ENCODE assay signal across 1 cellular context in the genomic region with DNA sequence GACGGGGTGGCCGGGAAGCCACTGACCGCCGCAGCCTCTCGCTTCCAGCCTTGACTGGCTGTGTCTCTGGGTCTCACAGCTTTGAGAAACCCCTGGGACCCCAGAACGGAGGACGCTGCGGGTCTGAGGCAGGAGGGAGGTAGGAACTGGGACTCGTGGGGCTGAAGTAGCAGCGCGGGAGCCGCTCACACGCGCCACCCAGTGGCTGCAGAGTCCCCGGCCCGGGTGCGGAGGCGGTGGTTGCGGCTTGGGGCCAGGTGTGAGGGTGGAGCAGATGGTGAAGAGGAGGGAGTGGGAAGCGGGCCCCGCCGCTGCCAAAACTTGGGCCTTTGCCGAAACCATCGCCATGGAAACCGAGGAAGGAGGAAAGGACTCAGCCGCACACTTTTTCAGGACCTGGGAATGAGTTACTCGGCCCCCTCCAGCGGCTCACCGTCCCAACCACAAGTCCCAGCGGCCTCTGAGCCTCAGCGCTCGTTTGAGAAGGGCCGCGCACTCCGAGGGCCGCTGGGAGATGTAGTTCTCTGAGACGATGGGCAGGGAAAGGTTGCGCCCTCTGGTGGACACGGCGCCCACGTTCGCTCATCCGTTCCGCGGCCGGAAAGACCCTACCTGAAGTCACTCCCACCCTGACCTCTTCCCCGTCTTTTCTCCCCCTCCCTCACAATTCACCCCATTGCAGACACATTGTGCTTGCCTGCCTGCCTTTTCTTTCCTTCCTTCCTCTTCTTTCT.
TF ChIP-seq lines count a peak whose summit lies in the region.

No MANE protein-coding gene starts in this region.

TF ChIP-seq in HepG2, 621 proteins besides CTCF, POLR2A, EP300 and RAD21 (continued from another document and continues in another):
- no peak; the same call in 1 of the 2 replicates for TF ChIP-seq ZBTB14 (CRISPR knock-in tag; IDR thresholded peaks at IDR 0.05)
- TF ChIP-seq NR2F1 (CRISPR knock-in tag; IDR thresholded peaks at IDR 0.05) = no peak
- TF ChIP-seq KDM5B (CRISPR knock-in tag; IDR thresholded peaks at IDR 0.05; ENCODE audit: borderline replicate concordance) = peak; percentile 65; the same call in 1 of the 2 replicates
- peak; percentile 99 for TF ChIP-seq ZNF143 (CRISPR knock-in tag; IDR thresholded peaks at IDR 0.05)
- no peak for TF ChIP-seq KLF15 (CRISPR knock-in tag; IDR thresholded peaks at IDR 0.05; ENCODE audit: borderline replicate concordance)
- 0 out of 2 replicates have a peak, but pooled peaks have one; percentile 39 for TF ChIP-seq ZHX1 (CRISPR knock-in tag; IDR thresholded peaks at IDR 0.05; ENCODE audit: low read depth)
- TF ChIP-seq, protein P1, sequence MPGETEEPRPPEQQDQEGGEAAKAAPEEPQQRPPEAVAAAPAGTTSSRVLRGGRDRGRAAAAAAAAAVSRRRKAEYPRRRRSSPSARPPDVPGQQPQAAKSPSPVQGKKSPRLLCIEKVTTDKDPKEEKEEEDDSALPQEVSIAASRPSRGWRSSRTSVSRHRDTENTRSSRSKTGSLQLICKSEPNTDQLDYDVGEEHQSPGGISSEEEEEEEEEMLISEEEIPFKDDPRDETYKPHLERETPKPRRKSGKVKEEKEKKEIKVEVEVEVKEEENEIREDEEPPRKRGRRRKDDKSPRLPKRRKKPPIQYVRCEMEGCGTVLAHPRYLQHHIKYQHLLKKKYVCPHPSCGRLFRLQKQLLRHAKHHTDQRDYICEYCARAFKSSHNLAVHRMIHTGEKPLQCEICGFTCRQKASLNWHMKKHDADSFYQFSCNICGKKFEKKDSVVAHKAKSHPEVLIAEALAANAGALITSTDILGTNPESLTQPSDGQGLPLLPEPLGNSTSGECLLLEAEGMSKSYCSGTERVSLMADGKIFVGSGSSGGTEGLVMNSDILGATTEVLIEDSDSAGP (CRISPR knock-in tag; IDR thresholded peaks at IDR 0.05; ENCODE audit: borderline replicate concordance) = peak; percentile 81
- TF ChIP-seq TGIF2 (CRISPR knock-in tag; IDR thresholded peaks at IDR 0.05) = no peak
- TF ChIP-seq DNMT3B (CRISPR knock-in tag; conservative IDR thresholded peaks at IDR 0.05) = no peak
- TF ChIP-seq, protein P2, sequence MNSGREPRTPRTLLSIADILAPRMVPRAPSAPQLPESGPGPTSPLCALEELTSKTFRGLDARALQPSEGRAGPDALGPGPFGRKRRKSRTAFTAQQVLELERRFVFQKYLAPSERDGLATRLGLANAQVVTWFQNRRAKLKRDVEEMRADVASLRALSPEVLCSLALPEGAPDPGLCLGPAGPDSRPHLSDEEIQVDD (CRISPR knock-in tag; IDR thresholded peaks at IDR 0.05; ENCODE audit: borderline replicate concordance) = no peak; the same call in 1 of the 2 replicates
- no peak for TF ChIP-seq ZNF577 (CRISPR knock-in tag; IDR thresholded peaks at IDR 0.05; ENCODE audit: borderline replicate concordance, low read depth)
- TF ChIP-seq ZNF235 (CRISPR knock-in tag; IDR thresholded peaks at IDR 0.05; ENCODE audit: borderline replicate concordance) = no peak
- peak; percentile 73 for TF ChIP-seq ZFX (CRISPR knock-in tag; IDR thresholded peaks at IDR 0.05; ENCODE audit: low read depth)
- no peak for TF ChIP-seq SNAPC2 (CRISPR knock-in tag; IDR thresholded peaks at IDR 0.05)
- no peak for TF ChIP-seq ZNF17 (CRISPR knock-in tag; IDR thresholded peaks at IDR 0.05)
- TF ChIP-seq POLR2AphosphoS2 (IDR thresholded peaks at IDR 0.05; ENCODE audit: low read depth, low read length) = no peak
- TF ChIP-seq SOX6 (IDR thresholded peaks at IDR 0.05) = no peak
- peak; percentile 20; the same call in 1 of the 2 replicates for TF ChIP-seq SOX6 (CRISPR knock-in tag; IDR thresholded peaks at IDR 0.05)
- no peak for TF ChIP-seq CENPT (CRISPR knock-in tag; IDR thresholded peaks at IDR 0.05; ENCODE audit: low read depth)
- TF ChIP-seq GABPB1 (CRISPR knock-in tag; IDR thresholded peaks at IDR 0.05) = peak; percentile 88
- TF ChIP-seq ZNF772 (CRISPR knock-in tag; IDR thresholded peaks at IDR 0.05) = 0 out of 2 replicates have a peak, but pooled peaks have one; percentile 38
- peak; percentile 54; the same call in 1 of the 2 replicates for TF ChIP-seq CSRNP1 (CRISPR knock-in tag; IDR thresholded peaks at IDR 0.05)
- no peak for TF ChIP-seq DR1 (CRISPR knock-in tag; IDR thresholded peaks at IDR 0.05)
- TF ChIP-seq NFKB2 (CRISPR knock-in tag; IDR thresholded peaks at IDR 0.05; ENCODE audit: borderline replicate concordance) = no peak
- TF ChIP-seq CBX1 (IDR thresholded peaks at IDR 0.05; ENCODE audit: low read depth) = peak; percentile 17
- peak; percentile 62 for TF ChIP-seq POLR2G (IDR thresholded peaks at IDR 0.05; ENCODE audit: low read depth, low read length)
- TF ChIP-seq, protein P3, sequence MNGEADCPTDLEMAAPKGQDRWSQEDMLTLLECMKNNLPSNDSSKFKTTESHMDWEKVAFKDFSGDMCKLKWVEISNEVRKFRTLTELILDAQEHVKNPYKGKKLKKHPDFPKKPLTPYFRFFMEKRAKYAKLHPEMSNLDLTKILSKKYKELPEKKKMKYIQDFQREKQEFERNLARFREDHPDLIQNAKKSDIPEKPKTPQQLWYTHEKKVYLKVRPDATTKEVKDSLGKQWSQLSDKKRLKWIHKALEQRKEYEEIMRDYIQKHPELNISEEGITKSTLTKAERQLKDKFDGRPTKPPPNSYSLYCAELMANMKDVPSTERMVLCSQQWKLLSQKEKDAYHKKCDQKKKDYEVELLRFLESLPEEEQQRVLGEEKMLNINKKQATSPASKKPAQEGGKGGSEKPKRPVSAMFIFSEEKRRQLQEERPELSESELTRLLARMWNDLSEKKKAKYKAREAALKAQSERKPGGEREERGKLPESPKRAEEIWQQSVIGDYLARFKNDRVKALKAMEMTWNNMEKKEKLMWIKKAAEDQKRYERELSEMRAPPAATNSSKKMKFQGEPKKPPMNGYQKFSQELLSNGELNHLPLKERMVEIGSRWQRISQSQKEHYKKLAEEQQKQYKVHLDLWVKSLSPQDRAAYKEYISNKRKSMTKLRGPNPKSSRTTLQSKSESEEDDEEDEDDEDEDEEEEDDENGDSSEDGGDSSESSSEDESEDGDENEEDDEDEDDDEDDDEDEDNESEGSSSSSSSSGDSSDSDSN (CRISPR knock-in tag; IDR thresholded peaks at IDR 0.05) = peak; percentile 69
- TF ChIP-seq ZNF710 (CRISPR knock-in tag; IDR thresholded peaks at IDR 0.05; ENCODE audit: borderline replicate concordance) = peak; percentile 40; the same call in 1 of the 2 replicates
- TF ChIP-seq IKZF1 (IDR thresholded peaks at IDR 0.05) = no peak
- TF ChIP-seq CHCHD3 (CRISPR knock-in tag; IDR thresholded peaks at IDR 0.05) = no peak
- no peak for TF ChIP-seq ZSCAN30 (CRISPR knock-in tag; IDR thresholded peaks at IDR 0.05)
- no peak for TF ChIP-seq MNT (IDR thresholded peaks at IDR 0.05)
- peak; percentile 51; the same call in 1 of the 2 replicates for TF ChIP-seq HINFP (CRISPR knock-in tag; IDR thresholded peaks at IDR 0.05; ENCODE audit: low read depth)
- no peak for TF ChIP-seq MTA3 (CRISPR knock-in tag; IDR thresholded peaks at IDR 0.05)
- 0 out of 2 replicates have a peak, but pooled peaks have one; percentile 25 for TF ChIP-seq KMT2B (CRISPR knock-in tag; IDR thresholded peaks at IDR 0.05)
- TF ChIP-seq AGO1 (IDR thresholded peaks at IDR 0.05; ENCODE audit: low read depth, low read length, poor library complexity, severe bottlenecking) = peak; percentile 70
- TF ChIP-seq SYNCRIP (IDR thresholded peaks at IDR 0.05; ENCODE audit: insufficient read depth, low read depth, low read length) = no peak
- TF ChIP-seq SOX5 (CRISPR knock-in tag; IDR thresholded peaks at IDR 0.05; ENCODE audit: borderline replicate concordance) = no peak
- no peak for TF ChIP-seq ZNF709 (CRISPR knock-in tag; IDR thresholded peaks at IDR 0.05)
- no peak for TF ChIP-seq ZNF552 (CRISPR knock-in tag; IDR thresholded peaks at IDR 0.05; ENCODE audit: borderline replicate concordance)
- no peak for TF ChIP-seq HNF4A (CRISPR knock-in tag; IDR thresholded peaks at IDR 0.05)
- TF ChIP-seq POGZ (CRISPR knock-in tag; IDR thresholded peaks at IDR 0.05) = peak; percentile 25; the same call in 1 of the 2 replicates
- peak; percentile 93 for TF ChIP-seq ZBTB33 (CRISPR knock-in tag; IDR thresholded peaks at IDR 0.05)
- no peak for TF ChIP-seq HMGA1 (CRISPR knock-in tag; conservative IDR thresholded peaks at IDR 0.05)
